Comparison of ENCODE assay signal across 14 cellular contexts in the genomic region with DNA sequence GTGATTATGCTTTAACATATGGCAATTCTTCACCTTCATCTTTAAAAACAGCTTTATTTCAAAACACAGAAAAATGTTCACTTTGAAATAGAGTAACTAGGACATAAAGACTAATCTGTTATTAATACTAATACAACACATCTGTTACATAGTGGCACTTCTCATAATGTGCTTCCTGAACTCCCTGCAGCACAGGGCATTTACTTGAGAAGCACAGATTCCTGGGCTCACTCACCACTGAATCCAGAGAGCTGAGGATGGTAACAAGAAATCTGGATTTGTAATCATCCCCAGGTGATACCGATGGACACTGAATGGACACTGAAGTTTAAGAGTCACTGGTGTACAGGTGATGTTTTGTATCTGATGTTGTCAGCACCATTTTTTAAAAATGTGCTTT.
DNase-seq lines count a peak whose midpoint lies in the region; ATAC-seq, FAIRE-seq and TF ChIP-seq lines count a peak whose summit lies in the region.
"Had no signal": no experiment of that assay in that cellular context is flagged by ENCODE, and none has a peak within 500 bp of the region (broad histone marks: within the 10 kb centered on the region; RNA-seq: fewer than 3 reads in every experiment).

No MANE protein-coding gene starts in this region.

- no peak overlapping the region for H3K4me3 Mint-ChIP-seq in GM23338
- H3K4me3 Mint-ChIP-seq in WTC11 = no peak overlapping the region

- POLR2A ChIA-PET in WTC11 (lab: Charles Lee) = no interaction called here

- no peak overlapping the region for H3K9ac ChIP-seq in fibroblast of lung (ENCODE audit: insufficient read depth, low read length)
- H3K9ac ChIP-seq: BLaER1 treated with 17β-estradiol and CSF1 and Interleukin-3, amounts not matched to agents 10 nM and 100 nM had no signal

- H3F3A ChIP-seq in GM23338 (replicated peaks; ENCODE audit: low read depth) = no peaks in the 10 kb centered on the region

- no peaks in the 10 kb centered on the region for H3K27me3 ChIP-seq in GM23338 (ENCODE audit: insufficient read depth)
- no peaks in the 10 kb centered on the region for H3K27me3 ChIP-seq in SJSA1 (replicated peaks)
- no peaks in the 10 kb centered on the region for H3K27me3 ChIP-seq in fibroblast of lung (ENCODE audit: control insufficient read depth, insufficient read depth, low read length)
- H3K27me3 ChIP-seq: BLaER1 treated with 17β-estradiol and CSF1 and Interleukin-3, amounts not matched to agents 10 nM and 100 nM; Peyer's patch had no signal

- H3K27ac ChIP-seq in GM23338 (ENCODE audit: low read depth) = no peak overlapping the region
- H3K27ac ChIP-seq in SJSA1 = peak overlapping the region; percentile 71
- H3K27ac ChIP-seq in fibroblast of lung (ENCODE audit: insufficient read depth, low read length) = peak overlapping the region; percentile 32
- H3K27ac ChIP-seq: BLaER1 treated with 17β-estradiol and CSF1 and Interleukin-3, amounts not matched to agents 10 nM and 100 nM; Peyer's patch had no signal

- H3K27ac Mint-ChIP-seq in GM23338 (no peak overlapping the region), WTC11 (no peak overlapping the region)

- H3K4me1 ChIP-seq in GM23338 (ENCODE audit: insufficient read depth) (peaks cover 20% of the 10 kb centered on the region), SJSA1 (replicated peaks) (peaks cover 18% of the 10 kb centered on the region), fibroblast of lung (ENCODE audit: control insufficient read depth, extremely low read depth, insufficient read depth, low read length) (peaks cover 11% of the 10 kb centered on the region)
- H3K4me1 ChIP-seq: Peyer's patch had no signal

- H3K9me3 ChIP-seq in SJSA1 (replicated peaks) (no peaks in the 10 kb centered on the region), fibroblast of lung (ENCODE audit: control insufficient read depth, insufficient read depth, low read depth, low read length) (no peaks in the 10 kb centered on the region)
- H3K9me3 ChIP-seq: Peyer's patch had no signal

- H3K36me3 Mint-ChIP-seq in GM23338 (ENCODE audit: low read depth) (no peaks in the 10 kb centered on the region), WTC11 (peaks cover 3% of the 10 kb centered on the region; the same call in 1 of the 2 replicates)

- H3K4me1 Mint-ChIP-seq in GM23338 (peaks cover 19% of the 10 kb centered on the region), WTC11 (peaks cover 34% of the 10 kb centered on the region)

- no peaks in the 10 kb centered on the region; the same call in 1 of the 3 replicates for H3K9me3 Mint-ChIP-seq in GM23338
- peaks cover 17% of the 10 kb centered on the region for H3K9me3 Mint-ChIP-seq in WTC11

- intact Hi-C loops in posterior vena cava (cut with DNase I) = no loop called here

- peak overlapping the region; percentile 16; the same call in 1 of the 2 replicates for H2AFZ ChIP-seq in GM23338
- H2AFZ ChIP-seq in fibroblast of lung (ENCODE audit: low read length) = peak overlapping the region; percentile 43

- H3K79me2 ChIP-seq in GM23338 (replicated peaks; ENCODE audit: insufficient read depth) (no peaks in the 10 kb centered on the region), fibroblast of lung (ENCODE audit: control insufficient read depth, insufficient read depth, low read length) (no peaks in the 10 kb centered on the region)

- ATAC-seq in GM23338 (no peak), WTC11 (no peak)
- ATAC-seq in activated CD4-positive, CD25-positive, alpha-beta regulatory T cell treated with anti-CD3 and anti-CD28 coated beads, Interleukin-2, amount 50 U/mL, for 24 hours = no peak

- H3K9me2 ChIP-seq in GM23338 (ENCODE audit: insufficient read depth) = peaks cover 6% of the 10 kb centered on the region; the same call in 1 of the 2 replicates

- DNase-seq in GM23338 (ENCODE audit: low spot score) (no peak), SJSA1 (ENCODE audit: low read depth in 1 of 2, low spot score in 2 of 2) (no peak), fibroblast of lung (ENCODE audit: low read depth in 2 of 2) (no peak), urothelium cell line (ENCODE audit: low spot score) (no peak), WTC11 (ENCODE audit: low spot score) (no peak), posterior vena cava (ENCODE audit: low spot score) (no peak)
- DNase-seq: DMS 273 treated with DMSO at 0.1 percent for 48 hours, KBM-7, NCI-H1105, NCI-H1694 treated with DMSO at 0.1 percent for 48 hours, Peyer's patch had no signal

- peak; percentile 35 for FAIRE-seq in urothelium cell line (lab: Jason Lieb, UNC)
- FAIRE-seq: GM18507 had no signal

- no peak overlapping the region for H3K4me3 ChIP-seq in GM23338
- no peak overlapping the region for H3K4me3 ChIP-seq in SJSA1
- no peak overlapping the region for H3K4me3 ChIP-seq in fibroblast of lung (replicated peaks in 1 of 4; ENCODE audit: control extremely low read depth in 1 of 4, insufficient read depth in 1 of 4, low read depth in 3 of 4, low read length in 4 of 4)
- H3K4me3 ChIP-seq: BLaER1 treated with 17β-estradiol and CSF1 and Interleukin-3, amounts not matched to agents 10 nM and 100 nM; Peyer's patch had no signal

- CTCF ChIA-PET in WTC11 (lab: Charles Lee) = interaction anchor here (1.6 to 1.8 kb wide), 2 partner anchors 15 to 242 kb away, joined by 5 read pairs; no protein-coding TSS in a partner anchor

- no peak overlapping the region for H3K4me2 ChIP-seq in GM23338
- no peak overlapping the region for H3K4me2 ChIP-seq in fibroblast of lung (ENCODE audit: extremely low read depth, insufficient read depth, low read length)
- H3K4me2 ChIP-seq: BLaER1 treated with 17β-estradiol and CSF1 and Interleukin-3, amounts not matched to agents 10 nM and 100 nM had no signal

- no peak for TF ChIP-seq CTCF in GM23338 (conservative IDR thresholded peaks at IDR 0.05; ENCODE audit: low read depth in 2 of 2)
- TF ChIP-seq CTCF in fibroblast of lung (conservative IDR thresholded peaks at IDR 0.05 in 1 of 2, IDR thresholded peaks at IDR 0.05 in 1 of 2; ENCODE audit: low read depth in 1 of 2, low read length in 2 of 2) = no peak
- TF ChIP-seq CTCF in WTC11 (IDR thresholded peaks at IDR 0.05) = no peak

- no peaks in the 10 kb centered on the region for H4K20me1 ChIP-seq in GM23338 (replicated peaks; ENCODE audit: insufficient read depth)
- H4K20me1 ChIP-seq in fibroblast of lung (ENCODE audit: control insufficient read depth, extremely low read depth, insufficient read depth, low read length) = no peaks in the 10 kb centered on the region
- H4K20me1 ChIP-seq: BLaER1 treated with 17β-estradiol and CSF1 and Interleukin-3, amounts not matched to agents 10 nM and 100 nM had no signal

- no peaks in the 10 kb centered on the region for H3K36me3 ChIP-seq in GM23338 (ENCODE audit: insufficient read depth)
- no peaks in the 10 kb centered on the region for H3K36me3 ChIP-seq in SJSA1
- H3K36me3 ChIP-seq in fibroblast of lung (ENCODE audit: control insufficient read depth, insufficient read depth, low read length) = no peaks in the 10 kb centered on the region
- H3K36me3 ChIP-seq: BLaER1 treated with 17β-estradiol and CSF1 and Interleukin-3, amounts not matched to agents 10 nM and 100 nM; Peyer's patch had no signal

- H3K27me3 Mint-ChIP-seq in GM23338 (ENCODE audit: insufficient read depth, low read depth, poor library complexity) (no peaks in the 10 kb centered on the region), WTC11 (ENCODE audit: low read depth) (no peaks in the 10 kb centered on the region)

TF ChIP-seq in WTC11, 78 proteins besides CTCF, POLR2A, EP300 and RAD21 (continues in another document):
- TF ChIP-seq, protein P1, sequence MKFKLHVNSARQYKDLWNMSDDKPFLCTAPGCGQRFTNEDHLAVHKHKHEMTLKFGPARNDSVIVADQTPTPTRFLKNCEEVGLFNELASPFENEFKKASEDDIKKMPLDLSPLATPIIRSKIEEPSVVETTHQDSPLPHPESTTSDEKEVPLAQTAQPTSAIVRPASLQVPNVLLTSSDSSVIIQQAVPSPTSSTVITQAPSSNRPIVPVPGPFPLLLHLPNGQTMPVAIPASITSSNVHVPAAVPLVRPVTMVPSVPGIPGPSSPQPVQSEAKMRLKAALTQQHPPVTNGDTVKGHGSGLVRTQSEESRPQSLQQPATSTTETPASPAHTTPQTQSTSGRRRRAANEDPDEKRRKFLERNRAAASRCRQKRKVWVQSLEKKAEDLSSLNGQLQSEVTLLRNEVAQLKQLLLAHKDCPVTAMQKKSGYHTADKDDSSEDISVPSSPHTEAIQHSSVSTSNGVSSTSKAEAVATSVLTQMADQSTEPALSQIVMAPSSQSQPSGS (CRISPR knock-in tag; IDR thresholded peaks at IDR 0.05; ENCODE audit: borderline replicate concordance, low read depth) = no peak
- no peak for TF ChIP-seq FOXJ3 (CRISPR knock-in tag; IDR thresholded peaks at IDR 0.05; ENCODE audit: borderline replicate concordance)
- TF ChIP-seq, protein P2, sequence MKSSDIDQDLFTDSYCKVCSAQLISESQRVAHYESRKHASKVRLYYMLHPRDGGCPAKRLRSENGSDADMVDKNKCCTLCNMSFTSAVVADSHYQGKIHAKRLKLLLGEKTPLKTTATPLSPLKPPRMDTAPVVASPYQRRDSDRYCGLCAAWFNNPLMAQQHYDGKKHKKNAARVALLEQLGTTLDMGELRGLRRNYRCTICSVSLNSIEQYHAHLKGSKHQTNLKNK (CRISPR knock-in tag; IDR thresholded peaks at IDR 0.05) = no peak
- TF ChIP-seq NFYB (CRISPR knock-in tag; conservative IDR thresholded peaks at IDR 0.05; ENCODE audit: low read depth) = no peak
- TF ChIP-seq NR2C2 (CRISPR knock-in tag; IDR thresholded peaks at IDR 0.05) = no peak
- TF ChIP-seq ZNF232 (CRISPR knock-in tag; IDR thresholded peaks at IDR 0.05) = no peak
- TF ChIP-seq JAZF1 (CRISPR knock-in tag; IDR thresholded peaks at IDR 0.05) = no peak
- TF ChIP-seq, protein P3, sequence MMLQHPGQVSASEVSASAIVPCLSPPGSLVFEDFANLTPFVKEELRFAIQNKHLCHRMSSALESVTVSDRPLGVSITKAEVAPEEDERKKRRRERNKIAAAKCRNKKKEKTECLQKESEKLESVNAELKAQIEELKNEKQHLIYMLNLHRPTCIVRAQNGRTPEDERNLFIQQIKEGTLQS (CRISPR knock-in tag; conservative IDR thresholded peaks at IDR 0.05) = no peak
- TF ChIP-seq ZNF671 (CRISPR knock-in tag; IDR thresholded peaks at IDR 0.05) = no peak
- TF ChIP-seq TCF7 (CRISPR knock-in tag; IDR thresholded peaks at IDR 0.05; ENCODE audit: low read depth) = no peak
- TF ChIP-seq NFE2L1 (CRISPR knock-in tag; IDR thresholded peaks at IDR 0.05) = no peak
- no peak for TF ChIP-seq GTF2I (CRISPR knock-in tag; conservative IDR thresholded peaks at IDR 0.05)
- TF ChIP-seq ATF1 (CRISPR knock-in tag; IDR thresholded peaks at IDR 0.05) = no peak
- TF ChIP-seq SP1 (CRISPR knock-in tag; conservative IDR thresholded peaks at IDR 0.05) = no peak
